ENCODE assay signal across 8 cellular contexts in the genomic region with DNA sequence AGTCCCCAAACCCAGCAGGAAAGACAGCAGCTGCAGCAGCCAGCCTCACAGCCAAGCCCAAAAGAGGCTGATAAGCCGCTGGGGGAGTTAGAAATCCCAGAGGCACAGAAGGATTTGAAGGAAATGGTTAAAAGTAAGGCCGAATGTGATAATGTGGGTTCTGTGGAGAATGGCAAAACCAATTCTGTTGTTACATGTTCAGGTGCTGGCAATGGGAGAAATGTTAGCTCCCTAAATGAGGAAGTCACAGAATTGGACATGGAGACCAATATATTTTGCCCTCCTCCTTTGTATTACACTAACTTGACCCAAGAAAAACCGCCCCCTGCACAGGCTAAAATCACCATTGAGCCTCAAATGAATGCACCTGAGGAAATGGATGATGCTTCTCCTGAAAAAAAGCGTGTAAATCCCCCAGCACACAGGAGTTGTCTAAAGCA. TPM values are rescaled to one million over a fixed set of nuclear protein-coding genes. Genes with fewer than 3 reads are reported as not detected.
A peak's percentile ranks its signal among the peaks of the same experiment; 100 is the strongest.
DNase-seq lines count a peak whose midpoint lies in the region; ATAC-seq and TF ChIP-seq lines count a peak whose summit lies in the region.

No MANE protein-coding gene starts in this region.

- H3K4me3 Mint-ChIP-seq in activated T-cell treated with anti-CD3 and anti-CD28 coated beads, Interleukin-2, amount 50 U/mL, for 4 hours: peak overlapping the region; percentile 88

- H3K9me3 Mint-ChIP-seq in activated T-cell treated with anti-CD3 and anti-CD28 coated beads, Interleukin-2, amount 50 U/mL, for 4 hours: peaks cover 28% of the 10 kb centered on the region

- no peaks in the 10 kb centered on the region for H3K9me2 ChIP-seq in PC-9 (ENCODE audit: insufficient read depth)

- H3K36me3 Mint-ChIP-seq in activated T-cell treated with anti-CD3 and anti-CD28 coated beads, Interleukin-2, amount 50 U/mL, for 4 hours (ENCODE audit: insufficient read depth): no peaks in the 10 kb centered on the region

- no peaks in the 10 kb centered on the region for H3K36me3 ChIP-seq in ascending aorta
- no peaks in the 10 kb centered on the region for H3K36me3 ChIP-seq in thyroid gland
- no peaks in the 10 kb centered on the region for H3K36me3 ChIP-seq in PC-9 (ENCODE audit: low read depth)

- intact Hi-C loops in ascending aorta (cut with DNase I) (no loop called here), left colon (cut with DNase I, micrococcal nuclease) (no loop called here), thyroid gland (cut with DNase I) (no loop called here), PC-9 (cut with micrococcal nuclease; ENCODE audit: unreplicated experiment) (no loop called here)

- TF ChIP-seq POLR2A in thyroid gland (IDR thresholded peaks at IDR 0.05): no peak

- H3K9me3 ChIP-seq in ascending aorta (peaks cover 0 to 4% of the 10 kb centered on the region in 2 donors), thyroid gland (no peaks in the 10 kb centered on the region), PC-9 (ENCODE audit: insufficient read depth, low read depth) (no peaks in the 10 kb centered on the region)

- 73 to 74% methylated on average over 4 of the region's 4 CpGs for WGBS in thyroid gland, 2 donors

- no peaks in the 10 kb centered on the region for H3F3A ChIP-seq in PC-9 (ENCODE audit: insufficient read depth, low read depth)

- H3K4me3 ChIP-seq in ascending aorta: peak overlapping the region; percentile 71 to 81
- H3K4me3 ChIP-seq in thyroid gland (replicated peaks in 1 of 3): peak overlapping the region; percentile 60 to 63 (median 62)
- H3K4me3 ChIP-seq in PC-9: no peak overlapping the region

- no peaks in the 10 kb centered on the region for H4K20me1 ChIP-seq in PC-9 (ENCODE audit: insufficient read depth)

- no peaks in the 10 kb centered on the region for H3K79me2 ChIP-seq in PC-9 (ENCODE audit: low read depth)

- H3K27ac ChIP-seq in ascending aorta: peak overlapping the region in 1 of 2 donors; percentile 54
- peak overlapping the region; percentile 83 to 92 (median 84) for H3K27ac ChIP-seq in thyroid gland
- no peak overlapping the region for H3K27ac ChIP-seq in PC-9

- H3K27me3 ChIP-seq in ascending aorta (no peaks in the 10 kb centered on the region), thyroid gland (no peaks in the 10 kb centered on the region), PC-9 (ENCODE audit: insufficient read depth, low read depth) (no peaks in the 10 kb centered on the region)

- ATAC-seq in activated T-cell treated with anti-CD3 and anti-CD28 coated beads, Interleukin-2, amount 50 U/mL, for 4 hours: no peak
- ATAC-seq in left colon (peak; percentile 10), HG03457 (IDR thresholded peaks at IDR 0.05; ENCODE audit: unreplicated experiment) (no peak)

- H3K4me2 ChIP-seq in PC-9: no peak overlapping the region

- no peak overlapping the region for H2AFZ ChIP-seq in PC-9

- H3K4me1 Mint-ChIP-seq in activated T-cell treated with anti-CD3 and anti-CD28 coated beads, Interleukin-2, amount 50 U/mL, for 4 hours (ENCODE audit: low read depth): peaks cover 20% of the 10 kb centered on the region

- H3K27me3 Mint-ChIP-seq in activated T-cell treated with anti-CD3 and anti-CD28 coated beads, Interleukin-2, amount 50 U/mL, for 4 hours (ENCODE audit: low read depth): no peaks in the 10 kb centered on the region

- no TSS peak for BruUV-seq in PC-9 (replicated peaks; lab: Mats Ljungman, UMichigan)

- TF ChIP-seq CTCF in ascending aorta (IDR thresholded peaks at IDR 0.05): no peak
- no peak for TF ChIP-seq CTCF in thyroid gland (IDR thresholded peaks at IDR 0.05)
- TF ChIP-seq CTCF in PC-9 (conservative IDR thresholded peaks at IDR 0.05): no peak

- peaks cover 0 to 6% of the 10 kb centered on the region in 2 donors for H3K4me1 ChIP-seq in ascending aorta
- peaks cover 8 to 11% of the 10 kb centered on the region in 2 donors for H3K4me1 ChIP-seq in thyroid gland
- no peaks in the 10 kb centered on the region; the same call in 1 of the 2 replicates for H3K4me1 ChIP-seq in PC-9 (replicated peaks; ENCODE audit: insufficient read depth)

- POLR2A ChIA-PET in PC-9 (lab: Charles Lee; ENCODE audit: unreplicated experiment): no interaction called here

- CTCF ChIA-PET in PC-9 (lab: Charles Lee): no interaction called here

- no peak for DNase-seq in activated T-cell treated with anti-CD3 and anti-CD28 coated beads, Interleukin-2, amount 50 U/mL, for 4 hours
- no peak for DNase-seq in activated T-cell treated with anti-CD3 and anti-CD28 coated beads for 4 hours
- DNase-seq in ascending aorta (ENCODE audit: low spot score in 2 of 2): no peak
- no peak for DNase-seq in left colon
- DNase-seq in thyroid gland: no peak
- no peak for DNase-seq in KG1 (lab: John Stamatoyannopoulos, UW)
- no peak for DNase-seq in PC-9

RNA-seq across cellular contexts. Expression of a gene that starts 0.9 kb away (rescaled TPM):
- 1 to 10 TPM in 2 of 3 donors, under 1 TPM in 1; 0.71 to 1.2 (median 1.1) TPM for total RNA-seq in activated T-cell treated with anti-CD3 and anti-CD28 coated beads, Interleukin-2, amount 50 U/mL, for 4 hours
- total RNA-seq in ascending aorta (0.85 TPM), left colon (1 to 10 TPM; 1.7 to 2.1 TPM), thyroid gland (1 to 10 TPM; 3.8 to 6.6 (median 4.8) TPM), PC-9 (2021) (0.13 TPM in 1 of 2 replicates, not detected in the other)
